16 cellular contexts compared by ENCODE assay signal in the genomic region with DNA sequence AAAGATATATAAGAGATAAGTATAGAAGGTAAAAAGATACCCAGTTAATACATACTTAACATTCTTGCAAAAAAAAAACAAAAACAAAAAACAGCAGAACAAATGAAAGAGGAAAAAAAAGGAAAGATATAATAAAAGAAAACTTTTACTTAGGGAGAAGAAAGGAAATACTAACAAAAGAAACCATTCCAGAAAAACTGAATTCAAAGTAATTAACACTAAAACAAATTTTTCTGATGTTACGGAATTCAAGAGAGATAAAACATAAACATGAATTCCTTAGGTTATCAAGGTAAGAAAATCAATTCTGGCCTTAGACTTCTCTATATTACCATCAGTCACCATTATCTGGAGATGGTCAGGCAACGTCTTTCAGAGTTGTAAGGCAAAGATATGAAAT.
"Had no signal": no experiment of that assay in that cellular context is flagged by ENCODE, and none has a peak within 500 bp of the region (broad histone marks: within the 10 kb centered on the region; RNA-seq: fewer than 3 reads in every experiment).

No MANE protein-coding gene starts in this region.

- H3K27ac ChIP-seq: esophagus squamous epithelium, parathyroid adenoma, psoas muscle, right lobe of liver, suprapubic skin, thyroid gland, uterus had no signal

- H3K4me1 Mint-ChIP-seq: nephron progenitor cell had no signal

- H3K4me3 Mint-ChIP-seq: dendritic cell treated with granulocyte-macrophage colony-stimulating factor and Interleukin-4, amounts not matched to agents 40 ng/mL and 50 ng/mL, for 4 days; effector memory CD8-positive, alpha-beta T cell; naive thymus-derived CD4-positive, alpha-beta T cell; nephron progenitor cell; type B pancreatic cell had no signal

- H3K9ac ChIP-seq: parathyroid adenoma had no signal

- ATAC-seq: effector memory CD8-positive, alpha-beta T cell; naive thymus-derived CD4-positive, alpha-beta T cell; psoas muscle; right lobe of liver had no signal

- H3K9me3 ChIP-seq: right lobe of liver, thyroid gland had no signal

- H3K4me3 ChIP-seq: esophagus squamous epithelium, psoas muscle, right lobe of liver, suprapubic skin, thyroid gland, uterus had no signal

- H3K27me3 Mint-ChIP-seq: dendritic cell treated with granulocyte-macrophage colony-stimulating factor and Interleukin-4, amounts not matched to agents 40 ng/mL and 50 ng/mL, for 4 days; effector memory CD8-positive, alpha-beta T cell; naive thymus-derived CD4-positive, alpha-beta T cell; type B pancreatic cell had no signal

- H2AFZ ChIP-seq: parathyroid adenoma had no signal

- H3K36me3 ChIP-seq: esophagus squamous epithelium, right lobe of liver, suprapubic skin, thyroid gland, uterus had no signal

- H3K4me1 ChIP-seq: parathyroid adenoma, psoas muscle, right lobe of liver, suprapubic skin, thyroid gland, uterus had no signal

- H3K79me2 ChIP-seq: parathyroid adenoma had no signal

- H3K27ac Mint-ChIP-seq: dendritic cell treated with granulocyte-macrophage colony-stimulating factor and Interleukin-4, amounts not matched to agents 40 ng/mL and 50 ng/mL, for 4 days; effector memory CD8-positive, alpha-beta T cell; naive thymus-derived CD4-positive, alpha-beta T cell; nephron progenitor cell; type B pancreatic cell had no signal

- H3K27me3 ChIP-seq: esophagus squamous epithelium, right lobe of liver, suprapubic skin, thyroid gland, uterus had no signal

- DNase-seq: effector memory CD8-positive, alpha-beta T cell; esophagus squamous epithelium; foreskin fibroblast; naive thymus-derived CD4-positive, alpha-beta T cell; nephron progenitor cell; psoas muscle; retina; right lobe of liver; stimulated activated CD4-positive, alpha-beta T cell treated with anti-CD3 and anti-CD28 coated beads, Interleukin-4, amount 100 ng/mL, for 24 hours; stimulated activated naive CD4-positive, alpha-beta T cell; thyroid gland; uterus had no signal
